ENCODE assay signal across 28 cellular contexts in the genomic region with DNA sequence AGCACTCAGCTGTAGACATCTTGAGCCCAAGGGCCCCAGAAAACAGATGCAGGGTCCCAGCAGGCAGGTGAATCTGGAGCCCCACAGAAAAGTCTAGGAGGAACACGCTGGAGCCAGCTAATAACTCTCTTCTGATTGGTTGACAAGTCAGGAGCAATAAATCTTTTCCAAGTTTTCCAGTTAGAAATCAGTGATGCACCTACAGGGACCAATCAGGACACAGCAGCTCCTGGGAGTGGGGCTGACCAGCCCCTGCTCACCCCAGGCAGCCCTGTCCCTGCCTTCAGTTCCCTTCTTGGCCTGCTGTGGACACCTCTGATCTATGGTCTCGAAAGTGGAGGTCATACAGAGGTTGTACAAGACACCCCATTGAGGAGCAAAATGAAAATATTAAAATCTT.
"Had no signal": no experiment of that assay in that cellular context is flagged by ENCODE, and none has a peak within 500 bp of the region (broad histone marks: within the 10 kb centered on the region; RNA-seq: fewer than 3 reads in every experiment).

No MANE protein-coding gene starts in this region.

- H3K4me1 Mint-ChIP-seq: naive thymus-derived CD4-positive, alpha-beta T cell; stimulated activated effector memory CD8-positive, alpha-beta T cell treated with anti-CD3 and anti-CD28 coated beads, Interleukin-12 subunit alpha, Interleukin-12 subunit beta, amount 100 ng/mL, for 72 hours had no signal

- FAIRE-seq: keratinocyte, small intestine, urothelium cell line had no signal

- H3K36me3 ChIP-seq: left lung, lower lobe of right lung, ovary, prostate gland, sigmoid colon, spleen, suprapubic skin, thoracic aorta, tibial artery, upper lobe of right lung had no signal

- H3K9me3 Mint-ChIP-seq: naive thymus-derived CD4-positive, alpha-beta T cell; natural killer cell treated with Interleukin-12 subunit alpha and Interleukin-12 subunit beta and Interleukin-15 and Interleukin-18, amount 100 ng/mL, for 72 hours; stimulated activated effector memory CD8-positive, alpha-beta T cell treated with anti-CD3 and anti-CD28 coated beads, Interleukin-12 subunit alpha, Interleukin-12 subunit beta, amount 100 ng/mL, for 72 hours; stimulated activated naive CD8-positive, alpha-beta T cell treated with anti-CD3 and anti-CD28 coated beads, Interleukin-15, Interleukin-2, amounts not matched to agents 100 ng/mL and 50 ng/mL, for 24 hours had no signal

- H3K27me3 ChIP-seq: ovary, upper lobe of right lung had no signal

- ATAC-seq: left colon; left lung; lower lobe of right lung; mucosa of descending colon; naive thymus-derived CD4-positive, alpha-beta T cell; natural killer cell treated with Interleukin-12 subunit alpha and Interleukin-12 subunit beta and Interleukin-15 and Interleukin-18, amount 100 ng/mL, for 72 hours; right cardiac atrium; stimulated activated effector memory CD8-positive, alpha-beta T cell treated with anti-CD3 and anti-CD28 coated beads, Interleukin-12 subunit alpha, Interleukin-12 subunit beta, amount 100 ng/mL, for 72 hours; upper lobe of right lung had no signal

- H3K27me3 Mint-ChIP-seq: stimulated activated naive CD8-positive, alpha-beta T cell treated with anti-CD3 and anti-CD28 coated beads, Interleukin-15, Interleukin-2, amounts not matched to agents 100 ng/mL and 50 ng/mL, for 24 hours had no signal

- H3K9me3 ChIP-seq: left lung, lower lobe of right lung, mucosa of descending colon, prostate gland, sigmoid colon, spleen, suprapubic skin, thoracic aorta, tibial artery, upper lobe of right lung had no signal

- H3K27ac Mint-ChIP-seq: naive thymus-derived CD4-positive, alpha-beta T cell; natural killer cell treated with Interleukin-12 subunit alpha and Interleukin-12 subunit beta and Interleukin-15 and Interleukin-18, amount 100 ng/mL, for 72 hours; stimulated activated effector memory CD8-positive, alpha-beta T cell treated with anti-CD3 and anti-CD28 coated beads, Interleukin-12 subunit alpha, Interleukin-12 subunit beta, amount 100 ng/mL, for 72 hours; stimulated activated naive CD8-positive, alpha-beta T cell treated with anti-CD3 and anti-CD28 coated beads, Interleukin-15, Interleukin-2, amounts not matched to agents 100 ng/mL and 50 ng/mL, for 24 hours had no signal

- H3K27ac ChIP-seq: left lung, lower lobe of right lung, ovary, prostate gland, sigmoid colon, spleen, suprapubic skin, thoracic aorta, tibial artery, upper lobe of right lung had no signal

- H3K36me3 Mint-ChIP-seq: naive thymus-derived CD4-positive, alpha-beta T cell; natural killer cell treated with Interleukin-12 subunit alpha and Interleukin-12 subunit beta and Interleukin-15 and Interleukin-18, amount 100 ng/mL, for 72 hours; stimulated activated effector memory CD8-positive, alpha-beta T cell treated with anti-CD3 and anti-CD28 coated beads, Interleukin-12 subunit alpha, Interleukin-12 subunit beta, amount 100 ng/mL, for 72 hours had no signal

- H3K4me3 ChIP-seq: left lung, lower lobe of right lung, mucosa of descending colon, ovary, prostate gland, sigmoid colon, spleen, suprapubic skin, thoracic aorta, tibial artery, upper lobe of right lung had no signal

- H3K4me1 ChIP-seq: left lung, lower lobe of right lung, prostate gland, tibial artery had no signal

- H3K4me3 Mint-ChIP-seq: naive thymus-derived CD4-positive, alpha-beta T cell; natural killer cell treated with Interleukin-12 subunit alpha and Interleukin-12 subunit beta and Interleukin-15 and Interleukin-18, amount 100 ng/mL, for 72 hours; stimulated activated effector memory CD8-positive, alpha-beta T cell treated with anti-CD3 and anti-CD28 coated beads, Interleukin-12 subunit alpha, Interleukin-12 subunit beta, amount 100 ng/mL, for 72 hours; stimulated activated naive CD8-positive, alpha-beta T cell treated with anti-CD3 and anti-CD28 coated beads, Interleukin-15, Interleukin-2, amounts not matched to agents 100 ng/mL and 50 ng/mL, for 24 hours had no signal

- DNase-seq: hippocampal formation; kidney glomerular epithelial cell; left colon; lower lobe of right lung; mesendoderm; midbrain; mucosa of descending colon; naive thymus-derived CD4-positive, alpha-beta T cell; ovary; retina; right cardiac atrium; sigmoid colon; small intestine; spleen; stimulated activated CD4-positive, alpha-beta T cell treated with anti-CD3 and anti-CD28 coated beads, Interleukin-4, amount 100 ng/mL, for 24 hours; stimulated activated naive CD4-positive, alpha-beta T cell; trophoblast cell; upper lobe of right lung had no signal
